In the genomic region with DNA sequence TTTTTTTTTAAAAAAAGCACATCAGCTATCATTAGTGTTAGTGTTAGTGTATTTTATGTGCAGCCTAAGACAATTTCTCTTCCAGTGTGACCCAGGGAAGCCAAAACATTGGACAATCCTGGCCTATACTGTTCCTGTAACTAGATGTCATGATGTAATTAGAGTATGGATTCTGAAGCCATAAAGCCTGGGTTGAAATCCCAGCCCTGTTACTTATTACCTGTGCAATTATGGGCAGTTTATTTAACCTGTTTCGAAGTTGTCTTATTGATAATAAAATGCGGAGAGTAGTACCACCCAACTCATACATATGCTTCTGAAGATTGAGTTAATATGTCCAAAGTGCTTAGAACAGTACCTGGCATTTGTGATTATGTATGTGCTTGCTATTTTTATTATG, we compare ENCODE assay signal across 25 cellular contexts.
"Had no signal": no experiment of that assay in that cellular context is flagged by ENCODE, and none has a peak within 500 bp of the region (broad histone marks: within the 10 kb centered on the region; RNA-seq: fewer than 3 reads in every experiment).

No MANE protein-coding gene starts in this region.

- H3K27ac Mint-ChIP-seq: activated B cell treated with CpG ODN at 0.5 μM for 24 hours; activated naive CD4-positive, alpha-beta T cell treated with anti-CD3 and anti-CD28 coated beads for 36 hours; activated naive CD8-positive, alpha-beta T cell treated with anti-CD3 and anti-CD28 coated beads, Interleukin-2, amount 10 ng/mL, durations not matched to agents 7 days and 5 days; activated T-cell treated with anti-CD3 and anti-CD28 coated beads, Interleukin-2, amount 50 U/mL, for 72 hours had no signal

- H3K27me3 ChIP-seq: heart right ventricle, left lung, sigmoid colon, thyroid gland had no signal

- ATAC-seq: activated T-cell treated with anti-CD3 and anti-CD28 coated beads, Interleukin-2, amount 50 U/mL, for 72 hours; heart right ventricle; left lung; naive thymus-derived CD4-positive, alpha-beta T cell had no signal

- H3K4me3 ChIP-seq: heart right ventricle, left lung, lung, sigmoid colon, thyroid gland had no signal

- H3K36me3 ChIP-seq: heart right ventricle, left lung, sigmoid colon, thyroid gland had no signal

- H3K4me3 Mint-ChIP-seq: activated B cell treated with CpG ODN at 0.5 μM for 24 hours; activated naive CD4-positive, alpha-beta T cell treated with anti-CD3 and anti-CD28 coated beads for 36 hours; activated naive CD8-positive, alpha-beta T cell treated with anti-CD3 and anti-CD28 coated beads, Interleukin-2, amount 10 ng/mL, durations not matched to agents 7 days and 5 days; activated T-cell treated with anti-CD3 and anti-CD28 coated beads, Interleukin-2, amount 50 U/mL, for 72 hours; brain; neural crest cell had no signal

- H3K27me3 Mint-ChIP-seq: activated B cell treated with CpG ODN at 0.5 μM for 24 hours; activated naive CD8-positive, alpha-beta T cell treated with anti-CD3 and anti-CD28 coated beads, Interleukin-2, amount 10 ng/mL, durations not matched to agents 7 days and 5 days; brain; naive thymus-derived CD4-positive, alpha-beta T cell had no signal

- DNase-seq: activated B cell treated with CpG ODN at 0.5 μM for 24 hours; activated CD4-positive, alpha-beta T cell treated with anti-CD3 and anti-CD28 coated beads for 4 hours; activated CD4-positive, alpha-beta T cell treated with anti-CD3 and anti-CD28 coated beads, Interleukin-2, amount 50 U/mL, for 48 hours; activated CD8-positive, alpha-beta memory T cell treated with anti-CD3 and anti-CD28 coated beads, Interleukin-2, amount 50 U/mL, for 48 hours; activated effector memory CD4-positive, alpha-beta T cell treated with Interleukin-2 at 50 U/mL for 16 hours; activated naive CD4-positive, alpha-beta T cell treated with anti-CD3 and anti-CD28 coated beads for 36 hours; activated naive CD8-positive, alpha-beta T cell treated with anti-CD3 and anti-CD28 coated beads, Interleukin-2, amount 10 ng/mL, durations not matched to agents 7 days and 5 days; activated T-cell treated with anti-CD3 and anti-CD28 coated beads, Interleukin-2, amount 50 U/mL, for 72 hours; amniotic stem cell; cortex of kidney; foreskin fibroblast; heart right ventricle; kidney; left lung; naive thymus-derived CD4-positive, alpha-beta T cell; occipital lobe; retina; sigmoid colon; stimulated activated CD4-positive, alpha-beta T cell treated with anti-CD3 and anti-CD28 coated beads, Interleukin-4, amount 100 ng/mL, for 1 hour; stimulated activated naive CD4-positive, alpha-beta T cell; T1000; thyroid gland had no signal

- H3K27ac ChIP-seq: heart right ventricle, left lung, sigmoid colon, thyroid gland had no signal

- H3K9me3 Mint-ChIP-seq: activated B cell treated with CpG ODN at 0.5 μM for 24 hours; activated naive CD4-positive, alpha-beta T cell treated with anti-CD3 and anti-CD28 coated beads for 36 hours; activated T-cell treated with anti-CD3 and anti-CD28 coated beads, Interleukin-2, amount 50 U/mL, for 72 hours; naive thymus-derived CD4-positive, alpha-beta T cell; neural crest cell had no signal
